ENCODE assay signal across 11 cellular contexts in the genomic region with DNA sequence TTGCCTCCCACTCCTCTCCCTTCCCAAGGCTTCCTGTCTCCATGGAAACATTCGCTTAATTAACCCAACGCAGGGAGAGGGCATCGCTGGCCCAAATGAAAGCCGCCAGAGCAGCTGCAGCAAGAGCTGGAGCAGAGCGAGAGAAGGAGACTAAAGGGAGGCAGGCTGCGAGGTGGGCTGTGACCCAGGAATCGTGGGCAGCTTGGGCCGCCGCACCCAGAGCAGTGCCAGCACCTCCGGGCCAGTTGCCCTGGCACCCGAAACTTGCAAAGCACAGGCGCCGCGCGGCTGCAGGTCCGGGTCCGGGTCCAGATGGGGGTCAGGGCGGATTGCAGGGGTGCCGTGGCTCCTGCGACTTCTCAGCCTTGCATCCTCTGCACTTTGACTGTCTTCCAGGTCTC. TPM values are rescaled to one million over a fixed set of nuclear protein-coding genes. Genes with fewer than 3 reads are reported as not detected.
A peak's percentile ranks its signal among the peaks of the same experiment; 100 is the strongest.
DNase-seq lines count a peak whose midpoint lies in the region; ATAC-seq and TF ChIP-seq lines count a peak whose summit lies in the region.
"Had no signal": no experiment of that assay in that cellular context is flagged by ENCODE, and none has a peak within 500 bp of the region (broad histone marks: within the 10 kb centered on the region; RNA-seq: fewer than 3 reads in every experiment).

No MANE protein-coding gene starts in this region.

- in situ Hi-C loops in G401 (cut with HindIII; ENCODE audit: low sequenced_read_pairs): no loop called here

- no peak overlapping the region for H3K27ac Mint-ChIP-seq in activated T-helper 2 cell treated with anti-CD3 and anti-CD28 coated beads, Interferon-gamma antibody, Interleukin-2, Interleukin-4, amounts not matched to agents 10 μg/mL and 5 μg/mL and 100 μg/mL, durations not matched to agents 14 hours and 24 hours and 36 hours
- H3K27ac Mint-ChIP-seq: naive B cell had no signal

- intact Hi-C loops in heart left ventricle (cut with DNase I): no loop called here
- intact Hi-C loops in sigmoid colon (cut with DNase I): no loop called here
- intact Hi-C loops in activated T-helper 2 cell treated with anti-CD3 and anti-CD28 coated beads, Interferon-gamma antibody, Interleukin-2, Interleukin-4, amounts not matched to agents 10 μg/mL and 5 μg/mL and 100 μg/mL, durations not matched to agents 14 hours and 24 hours and 36 hours (cut with micrococcal nuclease): no loop called here

- no peak overlapping the region for H3K4me3 Mint-ChIP-seq in activated T-helper 2 cell treated with anti-CD3 and anti-CD28 coated beads, Interferon-gamma antibody, Interleukin-2, Interleukin-4, amounts not matched to agents 10 μg/mL and 5 μg/mL and 100 μg/mL, durations not matched to agents 14 hours and 24 hours and 36 hours (ENCODE audit: low read depth)

- no peaks in the 10 kb centered on the region for H3K4me1 ChIP-seq in heart left ventricle
- peaks cover 0 to 7% (median 0%) of the 10 kb centered on the region in 4 donors for H3K4me1 ChIP-seq in sigmoid colon

- H3K9me3 ChIP-seq in heart left ventricle (no peaks in the 10 kb centered on the region), sigmoid colon (no peaks in the 10 kb centered on the region)

- no peaks in the 10 kb centered on the region for H3K36me3 Mint-ChIP-seq in activated T-helper 2 cell treated with anti-CD3 and anti-CD28 coated beads, Interferon-gamma antibody, Interleukin-2, Interleukin-4, amounts not matched to agents 10 μg/mL and 5 μg/mL and 100 μg/mL, durations not matched to agents 14 hours and 24 hours and 36 hours (ENCODE audit: low read depth)

- ATAC-seq in heart left ventricle (peak in 3 of 4 donors; percentile 27 to 41 (median 39)), HG02763 (IDR thresholded peaks at IDR 0.05; ENCODE audit: unreplicated experiment) (no peak)

- H3K4me1 Mint-ChIP-seq in activated T-helper 2 cell treated with anti-CD3 and anti-CD28 coated beads, Interferon-gamma antibody, Interleukin-2, Interleukin-4, amounts not matched to agents 10 μg/mL and 5 μg/mL and 100 μg/mL, durations not matched to agents 14 hours and 24 hours and 36 hours (ENCODE audit: low read depth): no peaks in the 10 kb centered on the region
- H3K4me1 Mint-ChIP-seq: naive B cell had no signal

- H3K4me3 ChIP-seq in heart left ventricle: peak overlapping the region in 10 of 12 donors; percentile 1 to 48 (median 34)
- H3K4me3 ChIP-seq in sigmoid colon: peak overlapping the region in 3 of 4 donors; percentile 22 to 36 (median 35)
- H3K4me3 ChIP-seq: SK-N-MC had no signal

- TF ChIP-seq CTCF in heart left ventricle (IDR thresholded peaks at IDR 0.05) (no peak), sigmoid colon (IDR thresholded peaks at IDR 0.05) (no peak)

- H3K36me3 ChIP-seq in heart left ventricle (no peaks in the 10 kb centered on the region), sigmoid colon (no peaks in the 10 kb centered on the region)

- no peak for TF ChIP-seq EP300 in sigmoid colon (IDR thresholded peaks at IDR 0.05)

- H3K27ac ChIP-seq in heart left ventricle (no peak overlapping the region), sigmoid colon (no peak overlapping the region)
- H3K27ac ChIP-seq: SK-N-MC had no signal

- 18 to 45% (median 24%) methylated on average over 19 to 20 of the region's 20 CpGs for WGBS in heart left ventricle, 4 donors
- WGBS in sigmoid colon, 2 donors: 37 to 44% methylated on average over 20 of the region's 20 CpGs

- peak; percentile 32 for DNase-seq in G401 (ENCODE audit: low spot score)
- DNase-seq in anterior cingulate cortex (lab: John Stamatoyannopoulos, UW): peak in 41 of 58 donors; percentile 1 to 59 (median 18)
- DNase-seq in heart left ventricle: peak in 2 of 5 donors; percentile 5 to 21
- no peak for DNase-seq in sigmoid colon
- no peak for DNase-seq in NCI-H1694 treated with DMSO at 0.1 percent for 48 hours (lab: John Stamatoyannopoulos, UW)
- no peak for DNase-seq in activated T-helper 2 cell treated with anti-CD3 and anti-CD28 coated beads, Interferon-gamma antibody, Interleukin-2, Interleukin-4, amounts not matched to agents 10 μg/mL and 5 μg/mL and 100 μg/mL, durations not matched to agents 14 hours and 24 hours and 36 hours (ENCODE audit: low spot score)
- DNase-seq in activated CD8-positive, alpha-beta memory T cell treated with anti-CD3 and anti-CD28 coated beads, Interleukin-2, amount 50 U/mL, for 4 hours: no peak
- DNase-seq: naive B cell, NCI-H187 had no signal

- TF ChIP-seq POLR2A in heart left ventricle (IDR thresholded peaks at IDR 0.05): no peak
- no peak for TF ChIP-seq POLR2A in sigmoid colon (IDR thresholded peaks at IDR 0.05)

- no peaks in the 10 kb centered on the region for H3K9me3 Mint-ChIP-seq in activated T-helper 2 cell treated with anti-CD3 and anti-CD28 coated beads, Interferon-gamma antibody, Interleukin-2, Interleukin-4, amounts not matched to agents 10 μg/mL and 5 μg/mL and 100 μg/mL, durations not matched to agents 14 hours and 24 hours and 36 hours

- H3K27me3 ChIP-seq in heart left ventricle (peaks cover 0 to 17% (median 0%) of the 10 kb centered on the region in 9 donors), sigmoid colon (peaks cover 0 to 12% (median 7%) of the 10 kb centered on the region in 3 donors)

- H3K27me3 Mint-ChIP-seq in activated T-helper 2 cell treated with anti-CD3 and anti-CD28 coated beads, Interferon-gamma antibody, Interleukin-2, Interleukin-4, amounts not matched to agents 10 μg/mL and 5 μg/mL and 100 μg/mL, durations not matched to agents 14 hours and 24 hours and 36 hours (ENCODE audit: low read depth): peaks cover 6% of the 10 kb centered on the region

RNA-seq across cellular contexts. Expression of a gene that starts 43.4 kb away (rescaled TPM):
- total RNA-seq in G401 (2014; rRNA removed; shearing (Covaris generic)): not detected in 2 replicates
- total RNA-seq in heart left ventricle: 1 to 10 TPM in 1 of 9 donors, under 1 TPM in 7, not detected in 1; 0.05 to 4.2 (median 0.36) TPM
- under 1 TPM in 1 of 2 donors, not detected in 1; 0.07 TPM for polyA plus RNA-seq in heart left ventricle
- total RNA-seq in sigmoid colon: 1 to 10 TPM in 1 of 4 donors, under 1 TPM in 3; 0.33 to 1.9 (median 0.59) TPM
- not detected for polyA plus RNA-seq in sigmoid colon
- not detected in 2 replicates for total RNA-seq in activated T-helper 2 cell treated with anti-CD3 and anti-CD28 coated beads, Interferon-gamma antibody, Interleukin-2, Interleukin-4, amounts not matched to agents 10 μg/mL and 5 μg/mL and 100 μg/mL, durations not matched to agents 14 hours and 24 hours and 36 hours

Comparison
In these comparisons a context has a peak if more than half of its experiments do, and no peak if none do; other contexts are left out.
1. DNase-seq: peak in G401 (single experiment) and anterior cingulate cortex (41 of 58); none in sigmoid colon (single experiment), NCI-H1694 treated with DMSO at 0.1 percent for 48 hours (single experiment), activated T-helper 2 cell treated with anti-CD3 and anti-CD28 coated beads, Interferon-gamma antibody, Interleukin-2, Interleukin-4, amounts not matched to agents 10 μg/mL and 5 μg/mL and 100 μg/mL, durations not matched to agents 14 hours and 24 hours and 36 hours (single experiment) and activated CD8-positive, alpha-beta memory T cell treated with anti-CD3 and anti-CD28 coated beads, Interleukin-2, amount 50 U/mL, for 4 hours (single experiment).